ENCODE assay signal across 1 cellular context in genomic region chr7:77544523-77544922, GRCh38.
TF ChIP-seq lines count a peak whose summit lies in the region.

No MANE protein-coding gene starts in this region.

TF ChIP-seq in IMR-90, 13 proteins besides CTCF, POLR2A, EP300 and RAD21:
- TF ChIP-seq CEBPB (IDR thresholded peaks at IDR 0.05; ENCODE audit: low read depth, low read length) (no peak), MAFK (IDR thresholded peaks at IDR 0.05; ENCODE audit: low read depth, low read length) (no peak), USF2 (IDR thresholded peaks at IDR 0.05; ENCODE audit: low read depth, low read length) (no peak), SMC3 (IDR thresholded peaks at IDR 0.05; ENCODE audit: low read depth, low read length) (no peak), BHLHE40 (IDR thresholded peaks at IDR 0.05; ENCODE audit: low read depth, low read length) (no peak), ELK1 (IDR thresholded peaks at IDR 0.05; ENCODE audit: borderline replicate concordance, low read depth, low read length) (no peak), NFE2L2 (IDR thresholded peaks at IDR 0.05; ENCODE audit: low read depth, low read length) (no peak), RCOR1 (IDR thresholded peaks at IDR 0.05; ENCODE audit: insufficient replicate concordance, low read length) (no peak), MAZ (IDR thresholded peaks at IDR 0.05; ENCODE audit: borderline replicate concordance, low read depth, low read length) (no peak), RFX5 (IDR thresholded peaks at IDR 0.05; ENCODE audit: low read depth, low read length) (no peak), FOS (IDR thresholded peaks at IDR 0.05; ENCODE audit: low read depth, low read length) (no peak), MXI1 (IDR thresholded peaks at IDR 0.05; ENCODE audit: borderline replicate concordance, low read depth, low read length) (no peak), CHD1 (IDR thresholded peaks at IDR 0.05; ENCODE audit: low read depth, low read length) (no peak)
TF ChIP-seq in IMR-90: peak in this region for 0.
